In the genomic region with DNA sequence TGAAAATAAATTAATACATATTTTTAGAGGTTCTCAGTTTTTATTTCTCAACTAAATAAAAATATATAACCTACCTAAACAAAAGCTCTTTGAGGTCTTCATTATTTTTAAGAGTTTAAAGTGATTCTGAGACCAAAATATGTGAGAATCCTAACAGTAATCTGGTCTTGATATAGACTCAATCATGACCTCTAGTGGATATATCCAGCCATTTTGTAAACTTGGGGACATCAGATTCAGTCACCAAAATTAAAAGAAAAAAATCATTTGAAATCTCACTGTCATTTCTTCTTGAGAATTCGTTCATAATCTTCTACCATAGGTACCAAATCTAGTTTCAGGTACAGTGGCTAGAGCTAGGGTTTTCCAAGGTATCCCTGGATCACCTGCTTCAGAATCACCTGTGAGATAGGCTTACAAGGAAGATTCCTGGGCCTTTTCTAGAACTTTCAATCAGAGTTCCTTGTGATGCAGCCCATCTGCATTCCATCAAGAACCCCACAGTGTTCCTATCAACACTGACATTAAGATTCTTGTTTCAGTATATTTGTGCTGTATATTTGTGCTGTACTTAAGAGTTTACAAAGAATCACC, we compare ENCODE assay signal across 1 cellular context.
TF ChIP-seq lines count a peak whose summit lies in the region.

No MANE protein-coding gene starts in this region.

TF ChIP-seq in HEK293, 187 proteins besides CTCF, POLR2A, EP300 and RAD21 (continued from another document):
- TF ChIP-seq, protein P1, sequence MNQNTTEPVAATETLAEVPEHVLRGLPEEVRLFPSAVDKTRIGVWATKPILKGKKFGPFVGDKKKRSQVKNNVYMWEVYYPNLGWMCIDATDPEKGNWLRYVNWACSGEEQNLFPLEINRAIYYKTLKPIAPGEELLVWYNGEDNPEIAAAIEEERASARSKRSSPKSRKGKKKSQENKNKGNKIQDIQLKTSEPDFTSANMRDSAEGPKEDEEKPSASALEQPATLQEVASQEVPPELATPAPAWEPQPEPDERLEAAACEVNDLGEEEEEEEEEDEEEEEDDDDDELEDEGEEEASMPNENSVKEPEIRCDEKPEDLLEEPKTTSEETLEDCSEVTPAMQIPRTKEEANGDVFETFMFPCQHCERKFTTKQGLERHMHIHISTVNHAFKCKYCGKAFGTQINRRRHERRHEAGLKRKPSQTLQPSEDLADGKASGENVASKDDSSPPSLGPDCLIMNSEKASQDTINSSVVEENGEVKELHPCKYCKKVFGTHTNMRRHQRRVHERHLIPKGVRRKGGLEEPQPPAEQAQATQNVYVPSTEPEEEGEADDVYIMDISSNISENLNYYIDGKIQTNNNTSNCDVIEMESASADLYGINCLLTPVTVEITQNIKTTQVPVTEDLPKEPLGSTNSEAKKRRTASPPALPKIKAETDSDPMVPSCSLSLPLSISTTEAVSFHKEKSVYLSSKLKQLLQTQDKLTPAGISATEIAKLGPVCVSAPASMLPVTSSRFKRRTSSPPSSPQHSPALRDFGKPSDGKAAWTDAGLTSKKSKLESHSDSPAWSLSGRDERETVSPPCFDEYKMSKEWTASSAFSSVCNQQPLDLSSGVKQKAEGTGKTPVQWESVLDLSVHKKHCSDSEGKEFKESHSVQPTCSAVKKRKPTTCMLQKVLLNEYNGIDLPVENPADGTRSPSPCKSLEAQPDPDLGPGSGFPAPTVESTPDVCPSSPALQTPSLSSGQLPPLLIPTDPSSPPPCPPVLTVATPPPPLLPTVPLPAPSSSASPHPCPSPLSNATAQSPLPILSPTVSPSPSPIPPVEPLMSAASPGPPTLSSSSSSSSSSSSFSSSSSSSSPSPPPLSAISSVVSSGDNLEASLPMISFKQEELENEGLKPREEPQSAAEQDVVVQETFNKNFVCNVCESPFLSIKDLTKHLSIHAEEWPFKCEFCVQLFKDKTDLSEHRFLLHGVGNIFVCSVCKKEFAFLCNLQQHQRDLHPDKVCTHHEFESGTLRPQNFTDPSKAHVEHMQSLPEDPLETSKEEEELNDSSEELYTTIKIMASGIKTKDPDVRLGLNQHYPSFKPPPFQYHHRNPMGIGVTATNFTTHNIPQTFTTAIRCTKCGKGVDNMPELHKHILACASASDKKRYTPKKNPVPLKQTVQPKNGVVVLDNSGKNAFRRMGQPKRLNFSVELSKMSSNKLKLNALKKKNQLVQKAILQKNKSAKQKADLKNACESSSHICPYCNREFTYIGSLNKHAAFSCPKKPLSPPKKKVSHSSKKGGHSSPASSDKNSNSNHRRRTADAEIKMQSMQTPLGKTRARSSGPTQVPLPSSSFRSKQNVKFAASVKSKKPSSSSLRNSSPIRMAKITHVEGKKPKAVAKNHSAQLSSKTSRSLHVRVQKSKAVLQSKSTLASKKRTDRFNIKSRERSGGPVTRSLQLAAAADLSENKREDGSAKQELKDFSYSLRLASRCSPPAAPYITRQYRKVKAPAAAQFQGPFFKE (tag by site-specific recombination; IDR thresholded peaks at IDR 0.05; ENCODE audit: borderline replicate concordance): no peak
- TF ChIP-seq, protein P2, sequence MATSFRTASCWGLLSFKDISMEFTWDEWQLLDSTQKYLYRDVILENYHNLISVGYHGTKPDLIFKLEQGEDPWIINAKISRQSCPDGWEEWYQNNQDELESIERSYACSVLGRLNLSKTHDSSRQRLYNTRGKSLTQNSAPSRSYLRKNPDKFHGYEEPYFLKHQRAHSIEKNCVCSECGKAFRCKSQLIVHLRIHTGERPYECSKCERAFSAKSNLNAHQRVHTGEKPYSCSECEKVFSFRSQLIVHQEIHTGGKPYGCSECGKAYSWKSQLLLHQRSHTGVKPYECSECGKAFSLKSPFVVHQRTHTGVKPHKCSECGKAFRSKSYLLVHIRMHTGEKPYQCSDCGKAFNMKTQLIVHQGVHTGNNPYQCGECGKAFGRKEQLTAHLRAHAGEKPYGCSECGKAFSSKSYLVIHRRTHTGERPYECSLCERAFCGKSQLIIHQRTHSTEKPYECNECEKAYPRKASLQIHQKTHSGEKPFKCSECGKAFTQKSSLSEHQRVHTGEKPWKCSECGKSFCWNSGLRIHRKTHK (tag by site-specific recombination; IDR thresholded peaks at IDR 0.05): no peak
- TF ChIP-seq ZNF654 (tag by site-specific recombination; IDR thresholded peaks at IDR 0.05; ENCODE audit: low read depth): peak; percentile 64
